In genomic region chr3:46812237-46812791, GRCh38 we compare ENCODE assay signal across 8 cellular contexts. TPM values are rescaled to one million over a fixed set of nuclear protein-coding genes. Genes with fewer than 3 reads are reported as not detected.
A peak's percentile ranks its signal among the peaks of the same experiment; 100 is the strongest.
DNase-seq lines count a peak whose midpoint lies in the region; ATAC-seq, FAIRE-seq and TF ChIP-seq lines count a peak whose summit lies in the region.

No MANE protein-coding gene starts in this region.

- no peak for TF ChIP-seq POLR2A in GM18505 (IDR thresholded peaks at IDR 0.05; ENCODE audit: borderline replicate concordance, extremely low read depth, insufficient read depth, insufficient read length)

- TF ChIP-seq CTCF in cardiac muscle cell (IDR thresholded peaks at IDR 0.05; ENCODE audit: low read depth, low read length) (no peak), retinal pigment epithelial cell (conservative IDR thresholded peaks at IDR 0.05; ENCODE audit: low read depth, low read length) (no peak)

- FAIRE-seq in urothelium cell line (lab: Jason Lieb, UNC) = no peak

- peak overlapping the region; percentile 8 for H3K27ac ChIP-seq in cardiac muscle cell

- peak overlapping the region; percentile 52 for H3K4me3 ChIP-seq in NT2/D1 (ENCODE audit: insufficient read length, low read depth)
- no peak overlapping the region for H3K4me3 ChIP-seq in cardiac muscle cell
- peak overlapping the region; percentile 43 for H3K4me3 ChIP-seq in retinal pigment epithelial cell (ENCODE audit: low read length)

- peak overlapping the region; percentile 79 for H3K9ac ChIP-seq in NT2/D1 (ENCODE audit: insufficient read length, low read depth)

- peak; percentile 83 for DNase-seq in GM03348 (ENCODE audit: low spot score)
- DNase-seq in NT2/D1 (ENCODE audit: low read depth, low spot score) = peak; percentile 50
- DNase-seq in activated naive CD4-positive, alpha-beta T cell (lab: John Stamatoyannopoulos, UW) = peak in 3 of 4 experiments; percentile 17 to 64 (median 25)
- peak; percentile 65 to 82 for DNase-seq in cardiac muscle cell (ENCODE audit: low read depth in 1 of 2, low spot score in 1 of 2)
- DNase-seq in retinal pigment epithelial cell (ENCODE audit: low read depth) = peak; percentile 4
- peak; percentile 63 for DNase-seq in urothelium cell line (ENCODE audit: low spot score)

- H3K9me3 ChIP-seq in NT2/D1 (ENCODE audit: insufficient read depth, low read length) (no peaks in the 10 kb centered on the region), cardiac muscle cell (ENCODE audit: low read depth) (no peaks in the 10 kb centered on the region)

- peaks cover 4% of the 10 kb centered on the region for H3K27me3 ChIP-seq in NT2/D1 (ENCODE audit: insufficient read depth, insufficient read length)
- H3K27me3 ChIP-seq in cardiac muscle cell = no peaks in the 10 kb centered on the region

- H3K36me3 ChIP-seq in NT2/D1 (ENCODE audit: insufficient read depth, insufficient read length, low read length) (no peaks in the 10 kb centered on the region), cardiac muscle cell (peaks cover 18% of the 10 kb centered on the region)

- H3K4me1 ChIP-seq in NT2/D1 (ENCODE audit: insufficient read depth, insufficient read length) (no peaks in the 10 kb centered on the region), cardiac muscle cell (ENCODE audit: low read depth) (peaks cover 9% of the 10 kb centered on the region)

- no peak for ATAC-seq in GM18505 (IDR thresholded peaks at IDR 0.05; ENCODE audit: unreplicated experiment)
- ATAC-seq in HG03139 (IDR thresholded peaks at IDR 0.05; ENCODE audit: unreplicated experiment) = no peak

RNA-seq across cellular contexts. Expression of gene MYL3, which starts 50.9 kb away (rescaled TPM):
- total RNA-seq in cardiac muscle cell = 2,390 and 3,091 TPM in 2 replicates
- polyA plus RNA-seq in cardiac muscle cell = 2,590 and 3,027 TPM in 2 replicates

Comparison
In these comparisons a context has a peak if more than half of its experiments do, and no peak if none do; other contexts are left out.
1. DNase-seq: peak in every context shown above with its lines; median percentile 83 in GM03348; 74 in cardiac muscle cell; 63 in urothelium cell line; 50 in NT2/D1; 25 in activated naive CD4-positive, alpha-beta T cell; 4 in retinal pigment epithelial cell.